21 cellular contexts compared by ENCODE assay signal in genomic region chr3:168889666-168890065, GRCh38.
DNase-seq lines count a peak whose midpoint lies in the region; ATAC-seq and TF ChIP-seq lines count a peak whose summit lies in the region.
"Had no signal": no experiment of that assay in that cellular context is flagged by ENCODE, and none has a peak within 500 bp of the region (broad histone marks: within the 10 kb centered on the region; RNA-seq: fewer than 3 reads in every experiment).

No MANE protein-coding gene starts in this region.

- in situ Hi-C loops in mammary epithelial cell (cut with MboI; ENCODE audit: low sequenced_read_pairs in 2 of 2) = loop anchor here in 1 of 2 donors (25.0 kb wide), 1 partner anchor 248 kb away; no protein-coding TSS in a partner anchor

- intact Hi-C loops in mammary epithelial cell (cut with micrococcal nuclease) (loop anchor here (1.0 kb wide), 1 partner anchor 24 kb away; no protein-coding TSS in a partner anchor), left colon (cut with DNase I, micrococcal nuclease) (no loop called here)

- H3K9me2 ChIP-seq in Loucy (replicated peaks; ENCODE audit: low read depth, low read length) = no peaks in the 10 kb centered on the region

- 33% methylated on average over 1 of the region's 1 CpG for WGBS in mammary epithelial cell (ENCODE audit: low coverage, missing lambda C conversion rate)

- H3K9ac ChIP-seq in Loucy (ENCODE audit: low read depth, low read length, poor library complexity, severe bottlenecking) (no peak overlapping the region), mammary epithelial cell (ENCODE audit: insufficient read depth, low read length) (no peak overlapping the region)

- H3K27ac ChIP-seq in mammary epithelial cell (ENCODE audit: insufficient read depth, low read depth, low read length) = no peak overlapping the region
- H3K27ac ChIP-seq: prostate gland had no signal

- ATAC-seq in left colon = peak; percentile 75
- ATAC-seq: activated T-cell treated with anti-CD3 and anti-CD28 coated beads, Interleukin-2, amount 50 U/mL, for 72 hours; K562 had no signal

- H3F3A ChIP-seq in Loucy (ENCODE audit: low read depth) = no peaks in the 10 kb centered on the region

- H3K4me2 ChIP-seq in Loucy (ENCODE audit: low read depth, low read length, poor library complexity, severe bottlenecking) = no peak overlapping the region
- no peak overlapping the region for H3K4me2 ChIP-seq in mammary epithelial cell (ENCODE audit: insufficient read depth, low read depth, low read length)

- no peaks in the 10 kb centered on the region for H3K27me3 ChIP-seq in Loucy (ENCODE audit: insufficient read depth, low read length, poor library complexity, severe bottlenecking)
- no peaks in the 10 kb centered on the region for H3K27me3 ChIP-seq in mammary epithelial cell (ENCODE audit: insufficient read depth, low read length)
- H3K27me3 ChIP-seq: BE2C had no signal

- H3K9me3 ChIP-seq in Loucy (ENCODE audit: insufficient read depth, low read depth, low read length) (no peaks in the 10 kb centered on the region), mammary epithelial cell (replicated peaks; ENCODE audit: insufficient read depth, low read length) (no peaks in the 10 kb centered on the region)
- H3K9me3 ChIP-seq: BE2C, prostate gland had no signal

- H3K4me3 ChIP-seq in Loucy (ENCODE audit: low read length, poor library complexity, severe bottlenecking) (no peak overlapping the region), mammary epithelial cell (replicated peaks in 1 of 3; ENCODE audit: insufficient read depth in 1 of 3, low read depth in 2 of 3, low read length in 3 of 3) (no peak overlapping the region)
- H3K4me3 ChIP-seq: K562, lung, prostate gland had no signal

- H4K20me1 ChIP-seq in Loucy (ENCODE audit: insufficient read depth, low read length, poor library complexity, severe bottlenecking) (no peaks in the 10 kb centered on the region), mammary epithelial cell (ENCODE audit: insufficient read depth, low read length) (no peaks in the 10 kb centered on the region)

- H3K36me3 ChIP-seq in Loucy (ENCODE audit: insufficient read depth, low read length) (no peaks in the 10 kb centered on the region), mammary epithelial cell (ENCODE audit: insufficient read depth, low read length) (no peaks in the 10 kb centered on the region)
- H3K36me3 ChIP-seq: BE2C, prostate gland had no signal

- dilution Hi-C loops in mammary epithelial cell (cut with HindIII; ENCODE audit: low sequenced_read_pairs) = no loop called here

- peak; percentile 38 for DNase-seq in NCI-H2107 treated with DMSO at 0.1 percent for 48 hours (lab: John Stamatoyannopoulos, UW; ENCODE audit: unreplicated experiment)
- DNase-seq in NCI-H2107 (lab: John Stamatoyannopoulos, UW) = no peak
- DNase-seq in mammary epithelial cell = peak; percentile 29
- no peak for DNase-seq in left colon
- DNase-seq in 8988T = no peak
- DNase-seq in mucosa of gallbladder (ENCODE audit: low spot score) = no peak
- DNase-seq in NCI-H1092 (lab: John Stamatoyannopoulos, UW) = no peak
- DNase-seq: activated CD4-positive, CD25-positive, alpha-beta regulatory T cell treated with anti-CD3 and anti-CD28 coated beads, Interleukin-2, amount 50 U/mL, for 72 hours; activated naive CD4-positive, alpha-beta T cell treated with anti-CD3 and anti-CD28 coated beads for 36 hours; activated T-cell treated with anti-CD3 and anti-CD28 coated beads, Interleukin-2, amount 50 U/mL, for 72 hours; amygdala; BE2C; caudate nucleus; erythroblast; foreskin fibroblast; NCI-H1930; SW 1271 had no signal

- no TSS peak for BruUV-seq in mammary epithelial cell (replicated peaks; lab: Mats Ljungman, UMichigan)

- CTCF ChIA-PET in mammary epithelial cell (lab: Charles Lee; ENCODE audit: low non-redundant PET) = interaction anchor here (0.8 kb wide), 1 partner anchor 641 kb away, joined by 3 read pairs; no protein-coding TSS in a partner anchor

- TF ChIP-seq CTCF in Loucy (conservative IDR thresholded peaks at IDR 0.05; ENCODE audit: low read length) (peak; percentile 18; the same call in 1 of the 2 replicates), mammary epithelial cell (conservative IDR thresholded peaks at IDR 0.05 in 1 of 2, IDR thresholded peaks at IDR 0.05 in 1 of 2; ENCODE audit: extremely low read depth in 1 of 2, insufficient read depth in 1 of 2, low read depth in 1 of 2, low read length in 2 of 2) (peak; percentile 38 to 62)

- H2AFZ ChIP-seq in Loucy (ENCODE audit: low read length) (no peak overlapping the region), mammary epithelial cell (ENCODE audit: low read depth, low read length) (peak overlapping the region; percentile 54)

- H3K4me1 ChIP-seq in Loucy (ENCODE audit: insufficient read depth, low read length, poor library complexity, severe bottlenecking) (no peaks in the 10 kb centered on the region), mammary epithelial cell (ENCODE audit: insufficient read depth, low read length) (peaks cover 4% of the 10 kb centered on the region)
- H3K4me1 ChIP-seq: BE2C, prostate gland had no signal

- H3K79me2 ChIP-seq in Loucy (ENCODE audit: insufficient read depth, low read length) = no peaks in the 10 kb centered on the region
- H3K79me2 ChIP-seq in mammary epithelial cell (ENCODE audit: insufficient read depth, low read length) = no peaks in the 10 kb centered on the region

Comparison
In these comparisons a context has a peak if more than half of its experiments do, and no peak if none do; other contexts are left out.
1. DNase-seq: peak in NCI-H2107 treated with DMSO at 0.1 percent for 48 hours (single experiment) and mammary epithelial cell (single experiment); none in NCI-H2107 (single experiment), left colon (0 of 2), 8988T (single experiment), mucosa of gallbladder (single experiment) and NCI-H1092 (single experiment).